7 cellular contexts compared by ENCODE assay signal in genomic region chr17:52477824-52478614, GRCh38.
"Had no signal": no experiment of that assay in that cellular context is flagged by ENCODE, and none has a peak within 500 bp of the region (broad histone marks: within the 10 kb centered on the region; RNA-seq: fewer than 3 reads in every experiment).

No MANE protein-coding gene starts in this region.

- ATAC-seq: HCT116, K562 had no signal

- H3K4me1 Mint-ChIP-seq: H9 had no signal

- H3K4me3 ChIP-seq: GM23248, K562 had no signal

- H3K27ac ChIP-seq: GM23248 had no signal

- H3K4me3 Mint-ChIP-seq: H9, HFFc6 had no signal

- H3K9ac ChIP-seq: GM23248 had no signal

- H3K27ac Mint-ChIP-seq: H9, HFFc6 had no signal

- DNase-seq: GM23248, H9, HFFc6, IMR-90, KG1 had no signal
